In genomic region chr15:32426491-32426890, GRCh38 we compare ENCODE assay signal across 3 cellular contexts. TPM values are rescaled to one million over a fixed set of nuclear protein-coding genes. Genes with fewer than 3 reads are reported as not detected.
"Had no signal": no experiment of that assay in that cellular context is flagged by ENCODE, and none has a peak within 500 bp of the region (broad histone marks: within the 10 kb centered on the region; RNA-seq: fewer than 3 reads in every experiment).

No MANE protein-coding gene starts in this region.

RNA-seq across cellular contexts. Expression of gene GOLGA8K, which starts 23.4 kb away (rescaled TPM):
- total RNA-seq: IMR-90, Peyer's patch had no signal
- polyA plus RNA-seq: IMR-90 had no signal

RNA-seq across cellular contexts. Expression of gene GOLGA8O, which starts 28.9 kb away (rescaled TPM):
- total RNA-seq: WTC11 had no signal
